Comparison of ENCODE assay signal across 9 cellular contexts in genomic region chr7:20064974-20065862, GRCh38.
DNase-seq lines count a peak whose midpoint lies in the region; ATAC-seq and TF ChIP-seq lines count a peak whose summit lies in the region.
"Had no signal": no experiment of that assay in that cellular context is flagged by ENCODE, and none has a peak within 500 bp of the region (broad histone marks: within the 10 kb centered on the region; RNA-seq: fewer than 3 reads in every experiment).

No MANE protein-coding gene starts in this region.

- no peaks in the 10 kb centered on the region for H3K79me2 ChIP-seq in KMS-11 (ENCODE audit: insufficient read depth, low read depth)

- H3K27me3 Mint-ChIP-seq in activated T-helper 1 cell treated with anti-CD3 and anti-CD28 coated beads, Interleukin-12 subunit alpha, Interleukin-12 subunit beta, Interleukin-2, Interleukin-4 antibody, amounts not matched to agents 30 ng/mL and 10 ng/mL and 1 ng/mL, durations not matched to agents 14 hours and 24 hours and 36 hours (ENCODE audit: insufficient read depth), result no peaks in the 10 kb centered on the region

- H3K4me1 Mint-ChIP-seq in activated T-helper 1 cell treated with anti-CD3 and anti-CD28 coated beads, Interleukin-12 subunit alpha, Interleukin-12 subunit beta, Interleukin-2, Interleukin-4 antibody, amounts not matched to agents 30 ng/mL and 10 ng/mL and 1 ng/mL, durations not matched to agents 14 hours and 24 hours and 36 hours (ENCODE audit: low read depth), result peaks cover 6% of the 10 kb centered on the region

- H2AFZ ChIP-seq in KMS-11 (ENCODE audit: low read depth), result peak overlapping the region; percentile 68

- H3K9ac ChIP-seq in KMS-11 (peak overlapping the region; percentile 47), endocrine pancreas (ENCODE audit: control insufficient read depth, insufficient read depth, low read length) (no peak overlapping the region)

- DNase-seq in activated T-helper 1 cell treated with anti-CD3 and anti-CD28 coated beads, Interleukin-12 subunit alpha, Interleukin-12 subunit beta, Interleukin-2, Interleukin-4 antibody, amounts not matched to agents 30 ng/mL and 10 ng/mL and 1 ng/mL, durations not matched to agents 14 hours and 24 hours and 36 hours (ENCODE audit: low spot score), result no peak
- DNase-seq in NCI-H524 (lab: John Stamatoyannopoulos, UW) (no peak), GOT3 (lab: John Stamatoyannopoulos, UW) (no peak), HuH-7 (ENCODE audit: low spot score) (no peak)

- intact Hi-C loops in activated T-helper 1 cell treated with anti-CD3 and anti-CD28 coated beads, Interleukin-12 subunit alpha, Interleukin-12 subunit beta, Interleukin-2, Interleukin-4 antibody, amounts not matched to agents 30 ng/mL and 10 ng/mL and 1 ng/mL, durations not matched to agents 14 hours and 24 hours and 36 hours (cut with micrococcal nuclease), result no loop called here

- peak; percentile 99 for ATAC-seq in GM18517 (IDR thresholded peaks at IDR 0.05; ENCODE audit: unreplicated experiment)
- peak; percentile 96 for ATAC-seq in GM21737 (IDR thresholded peaks at IDR 0.05; ENCODE audit: unreplicated experiment)

- no peaks in the 10 kb centered on the region for H3K9me3 ChIP-seq in endocrine pancreas (ENCODE audit: control insufficient read depth, low read length)

- H3K27me3 ChIP-seq in KMS-11 (ENCODE audit: insufficient read depth, low read depth) (no peaks in the 10 kb centered on the region), endocrine pancreas (ENCODE audit: control insufficient read depth, insufficient read depth, low read length) (no peaks in the 10 kb centered on the region)

- no peak overlapping the region for H3K4me3 ChIP-seq in KMS-11 (IDR thresholded peaks at IDR 0.05; ENCODE audit: insufficient read depth, low read depth, low read length)
- peak overlapping the region; percentile 25 for H3K4me3 ChIP-seq in endocrine pancreas (ENCODE audit: control insufficient read depth, insufficient read depth, low read length)

- H3K36me3 ChIP-seq in KMS-11 (ENCODE audit: insufficient read depth), result no peaks in the 10 kb centered on the region
- H3K36me3 ChIP-seq in endocrine pancreas (ENCODE audit: control insufficient read depth, insufficient read depth, low read length), result no peaks in the 10 kb centered on the region

- H3K9me3 Mint-ChIP-seq in activated T-helper 1 cell treated with anti-CD3 and anti-CD28 coated beads, Interleukin-12 subunit alpha, Interleukin-12 subunit beta, Interleukin-2, Interleukin-4 antibody, amounts not matched to agents 30 ng/mL and 10 ng/mL and 1 ng/mL, durations not matched to agents 14 hours and 24 hours and 36 hours, result no peaks in the 10 kb centered on the region

- no peaks in the 10 kb centered on the region for H4K20me1 ChIP-seq in KMS-11 (ENCODE audit: insufficient read depth)

- H3K36me3 Mint-ChIP-seq in activated T-helper 1 cell treated with anti-CD3 and anti-CD28 coated beads, Interleukin-12 subunit alpha, Interleukin-12 subunit beta, Interleukin-2, Interleukin-4 antibody, amounts not matched to agents 30 ng/mL and 10 ng/mL and 1 ng/mL, durations not matched to agents 14 hours and 24 hours and 36 hours (ENCODE audit: low read depth), result no peaks in the 10 kb centered on the region

- H3K4me3 Mint-ChIP-seq in activated T-helper 1 cell treated with anti-CD3 and anti-CD28 coated beads, Interleukin-12 subunit alpha, Interleukin-12 subunit beta, Interleukin-2, Interleukin-4 antibody, amounts not matched to agents 30 ng/mL and 10 ng/mL and 1 ng/mL, durations not matched to agents 14 hours and 24 hours and 36 hours, result no peak overlapping the region
- H3K4me3 Mint-ChIP-seq: T-helper 1 cell treated with Interleukin-12 subunit alpha and Interleukin-12 subunit beta and Interleukin-4 antibody, amounts not matched to agents 30 μg/mL and 1 μg/mL, for 36 hours had no signal

- no peak for TF ChIP-seq CTCF in KMS-11 (conservative IDR thresholded peaks at IDR 0.05; ENCODE audit: low read depth, low read length)

- H3K27ac Mint-ChIP-seq in activated T-helper 1 cell treated with anti-CD3 and anti-CD28 coated beads, Interleukin-12 subunit alpha, Interleukin-12 subunit beta, Interleukin-2, Interleukin-4 antibody, amounts not matched to agents 30 ng/mL and 10 ng/mL and 1 ng/mL, durations not matched to agents 14 hours and 24 hours and 36 hours, result no peak overlapping the region
- H3K27ac Mint-ChIP-seq: T-helper 1 cell treated with Interleukin-12 subunit alpha and Interleukin-12 subunit beta and Interleukin-4 antibody, amounts not matched to agents 30 μg/mL and 1 μg/mL, for 36 hours had no signal

- peak overlapping the region; percentile 88 for H3K4me2 ChIP-seq in KMS-11

- peak overlapping the region; percentile 89 for H3K27ac ChIP-seq in KMS-11

- H3K4me1 ChIP-seq in KMS-11 (ENCODE audit: low read depth, poor library complexity, severe bottlenecking) (peaks cover 42% of the 10 kb centered on the region), endocrine pancreas (ENCODE audit: control insufficient read depth, insufficient read depth, low read length) (no peaks in the 10 kb centered on the region)
